Comparison of ENCODE assay signal across 28 cellular contexts in the genomic region with DNA sequence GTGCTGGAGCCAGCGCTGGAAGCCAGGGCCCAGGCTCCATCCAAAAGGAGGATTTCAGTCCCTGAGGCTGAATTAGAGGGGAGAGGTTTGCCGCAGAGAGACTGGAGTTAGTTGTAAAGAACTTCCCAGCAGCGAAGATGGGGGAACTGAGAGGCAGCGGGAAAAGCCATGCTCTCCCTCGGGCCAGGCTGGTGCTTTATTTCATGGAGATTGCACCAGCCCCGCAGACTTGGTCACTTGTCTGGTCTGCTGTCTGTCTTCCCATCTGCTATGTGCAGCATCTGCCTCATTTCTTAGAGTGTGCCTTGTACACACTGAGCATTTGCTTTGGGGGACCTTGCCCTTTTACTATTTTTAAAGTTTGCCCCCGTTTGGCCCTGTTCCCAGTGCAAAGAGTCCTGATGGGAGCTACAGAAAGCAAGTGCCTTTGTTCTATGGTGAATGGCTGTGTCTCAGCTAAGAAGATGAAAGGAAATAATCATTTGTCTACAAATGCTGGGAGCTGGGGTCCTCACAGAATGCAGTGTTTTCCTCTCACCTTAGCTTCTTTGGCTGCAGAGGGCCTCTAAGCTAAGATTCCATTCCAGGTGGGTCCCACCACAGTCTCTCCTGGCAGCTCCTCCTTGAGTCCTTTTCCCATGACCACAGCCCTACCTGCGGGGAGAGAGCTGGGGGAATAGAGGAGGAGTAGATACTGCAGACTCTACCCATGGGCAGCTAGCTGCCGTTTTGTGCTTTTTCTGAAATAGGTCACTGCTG.
"Had no signal": no experiment of that assay in that cellular context is flagged by ENCODE, and none has a peak within 500 bp of the region (broad histone marks: within the 10 kb centered on the region; RNA-seq: fewer than 3 reads in every experiment).

No MANE protein-coding gene starts in this region.

- DNase-seq: activated CD4-positive, alpha-beta memory T cell treated with anti-CD3 and anti-CD28 coated beads for 36 hours; activated CD4-positive, alpha-beta T cell treated with anti-CD3 and anti-CD28 coated beads for 48 hours; activated gamma-delta T cell; activated naive CD4-positive, alpha-beta T cell treated with anti-CD3 and anti-CD28 coated beads, Interleukin-2, amount 50 U/mL, for 16 hours; activated naive CD8-positive, alpha-beta T cell treated with anti-CD3 and anti-CD28 coated beads, Interleukin-2, amount 50 U/mL, for 24 hours; brain microvascular endothelial cell; central memory CD4-positive, alpha-beta T cell; dermis blood vessel endothelial cell; effector memory CD4-positive, alpha-beta T cell; hypothalamus; left ventricle myocardium superior; mammary epithelial cell; midbrain; natural killer cell; ovary; right cardiac atrium; stimulated activated CD4-positive, alpha-beta T cell treated with anti-CD3 and anti-CD28 coated beads, Interleukin-1b, Interleukin-23, amount 100 ng/mL, for 48 hours; substantia nigra; T-helper 17 cell; thyroid gland; upper lobe of right lung had no signal

- H3K4me3 Mint-ChIP-seq: activated CD4-positive, alpha-beta memory T cell treated with anti-CD3 and anti-CD28 coated beads for 36 hours; activated naive CD8-positive, alpha-beta T cell treated with anti-CD3 and anti-CD28 coated beads, Interleukin-2, amount 50 U/mL, for 24 hours; natural killer cell; stimulated activated naive CD8-positive, alpha-beta T cell treated with anti-CD3 and anti-CD28 coated beads, Interleukin-15, Interleukin-2, amounts not matched to agents 100 ng/mL and 50 ng/mL, for 24 hours; T-helper 17 cell had no signal

- ATAC-seq: activated naive CD8-positive, alpha-beta T cell treated with anti-CD3 and anti-CD28 coated beads, Interleukin-2, amount 50 U/mL, for 24 hours; esophagus mucosa; left ventricle myocardium superior; natural killer cell; right cardiac atrium; T-helper 17 cell; upper lobe of right lung had no signal

- H3K9me3 ChIP-seq: neutrophil, ovary, thyroid gland, upper lobe of right lung had no signal

- FAIRE-seq: endothelial cell of umbilical vein, frontal cortex, islet of Langerhans had no signal

- H3K36me3 ChIP-seq: brain microvascular endothelial cell, neutrophil, ovary, thyroid gland, upper lobe of right lung had no signal

- H3K27ac ChIP-seq: brain microvascular endothelial cell, neutrophil, ovary, skin epidermis, thyroid gland, upper lobe of right lung had no signal

- H3K27ac Mint-ChIP-seq: activated CD4-positive, alpha-beta memory T cell treated with anti-CD3 and anti-CD28 coated beads for 36 hours; activated naive CD8-positive, alpha-beta T cell treated with anti-CD3 and anti-CD28 coated beads, Interleukin-2, amount 50 U/mL, for 24 hours; natural killer cell; stimulated activated naive CD8-positive, alpha-beta T cell treated with anti-CD3 and anti-CD28 coated beads, Interleukin-15, Interleukin-2, amounts not matched to agents 100 ng/mL and 50 ng/mL, for 24 hours; T-helper 17 cell had no signal

- H3K27me3 Mint-ChIP-seq: activated CD4-positive, alpha-beta memory T cell treated with anti-CD3 and anti-CD28 coated beads for 36 hours; activated naive CD8-positive, alpha-beta T cell treated with anti-CD3 and anti-CD28 coated beads, Interleukin-2, amount 50 U/mL, for 24 hours had no signal

- H3K27me3 ChIP-seq: brain microvascular endothelial cell, ovary, thyroid gland, upper lobe of right lung had no signal

- H3K4me1 Mint-ChIP-seq: activated naive CD8-positive, alpha-beta T cell treated with anti-CD3 and anti-CD28 coated beads, Interleukin-2, amount 50 U/mL, for 24 hours; natural killer cell had no signal

- H3K9me3 Mint-ChIP-seq: activated CD4-positive, alpha-beta memory T cell treated with anti-CD3 and anti-CD28 coated beads for 36 hours; activated naive CD8-positive, alpha-beta T cell treated with anti-CD3 and anti-CD28 coated beads, Interleukin-2, amount 50 U/mL, for 24 hours; natural killer cell; stimulated activated naive CD8-positive, alpha-beta T cell treated with anti-CD3 and anti-CD28 coated beads, Interleukin-15, Interleukin-2, amounts not matched to agents 100 ng/mL and 50 ng/mL, for 24 hours had no signal

- H3K4me1 ChIP-seq: thyroid gland, upper lobe of right lung had no signal

- H3K4me3 ChIP-seq: ovary, skin epidermis, thyroid gland, upper lobe of right lung had no signal

- H3K36me3 Mint-ChIP-seq: activated CD4-positive, alpha-beta memory T cell treated with anti-CD3 and anti-CD28 coated beads for 36 hours; natural killer cell had no signal
